1 cellular context compared by ENCODE assay signal in genomic region chr10:75012471-75012870, GRCh38.
TF ChIP-seq lines count a peak whose summit lies in the region.

No MANE protein-coding gene starts in this region.

TF ChIP-seq in K562, 482 proteins besides CTCF, POLR2A, EP300 and RAD21 (continued from another document):
- TF ChIP-seq E2F5 (CRISPR knock-in tag; IDR thresholded peaks at IDR 0.05): no peak
- no peak for TF ChIP-seq MYNN (IDR thresholded peaks at IDR 0.05)
- TF ChIP-seq MYNN (CRISPR knock-in tag; IDR thresholded peaks at IDR 0.05): no peak
